9 cellular contexts compared by ENCODE assay signal in the genomic region with DNA sequence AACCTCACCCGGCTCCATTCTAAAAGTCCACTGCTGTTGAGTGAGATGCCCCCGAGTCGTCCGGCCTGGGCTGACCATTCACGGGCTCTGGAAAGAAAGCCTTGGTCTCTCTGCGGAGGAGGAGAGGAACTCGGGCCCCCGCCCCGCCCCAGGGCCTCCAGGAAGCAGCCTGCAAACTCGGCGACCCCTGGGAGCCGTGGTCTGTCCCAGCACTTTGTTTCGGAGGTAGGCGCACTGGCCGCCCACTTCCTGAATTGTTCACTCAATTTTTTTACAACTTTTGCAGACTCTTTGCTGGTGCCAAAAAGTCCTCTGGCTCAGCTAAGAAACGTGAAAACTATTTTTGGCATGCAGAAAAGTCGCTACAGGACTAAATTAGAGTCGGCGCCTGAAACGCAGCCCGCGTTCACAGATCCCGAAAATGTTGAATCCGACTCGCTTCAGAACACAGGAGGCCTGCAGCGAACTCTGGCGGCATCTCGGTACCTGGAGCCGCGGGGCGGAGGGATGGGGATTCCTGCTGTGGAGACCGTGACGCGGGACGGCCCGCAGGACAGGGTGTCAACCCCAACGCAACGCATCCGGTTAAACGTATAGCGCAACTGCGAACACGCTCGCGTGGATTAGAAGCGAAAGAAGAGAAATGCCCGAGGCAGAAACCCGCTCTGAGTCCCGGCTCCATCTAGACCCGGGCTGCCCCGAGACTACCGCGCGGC. TPM values are rescaled to one million over a fixed set of nuclear protein-coding genes. Genes with fewer than 3 reads are reported as not detected.
A peak's percentile ranks its signal among the peaks of the same experiment; 100 is the strongest.
DNase-seq lines count a peak whose midpoint lies in the region; ATAC-seq and TF ChIP-seq lines count a peak whose summit lies in the region.
"Had no signal": no experiment of that assay in that cellular context is flagged by ENCODE, and none has a peak within 500 bp of the region (broad histone marks: within the 10 kb centered on the region; RNA-seq: fewer than 3 reads in every experiment).

No MANE protein-coding gene starts in this region.

- peak; percentile 62 to 67 for ATAC-seq in activated T-cell treated with anti-CD3 and anti-CD28 coated beads, Interleukin-2, amount 50 U/mL, for 72 hours (replicated peaks in 1 of 2)
- ATAC-seq in gastroesophageal sphincter (peak; percentile 82), aorta (ENCODE audit: low FRiP score) (peak; percentile 77), GM18517 (IDR thresholded peaks at IDR 0.05; ENCODE audit: unreplicated experiment) (no peak)

- no peak overlapping the region for H3K27ac Mint-ChIP-seq in activated CD4-positive, alpha-beta T cell treated with anti-CD3 and anti-CD28 coated beads, Interleukin-2, amount 10 ng/mL, durations not matched to agents 24 days and 14 days
- H3K27ac Mint-ChIP-seq in activated T-cell treated with anti-CD3 and anti-CD28 coated beads, Interleukin-2, amount 50 U/mL, for 72 hours: no peak overlapping the region
- peak overlapping the region; percentile 98 to 99 (median 99) for H3K27ac Mint-ChIP-seq in nephron

- H3K27ac ChIP-seq in gastroesophageal sphincter: peak overlapping the region; percentile 85 to 100 (median 98)
- H3K27ac ChIP-seq in aorta (ENCODE audit: low read depth in 1 of 2, low read length in 2 of 2): peak overlapping the region; percentile 97 to 98

- peak; percentile 78 for DNase-seq in activated CD4-positive, alpha-beta T cell treated with anti-CD3 and anti-CD28 coated beads, Interleukin-2, amount 10 ng/mL, durations not matched to agents 24 days and 14 days
- DNase-seq in activated CD4-positive, alpha-beta T cell treated with anti-CD3 and anti-CD28 coated beads, Interleukin-2, amount 50 U/mL, for 1 hour: no peak
- peak; percentile 21 to 39 for DNase-seq in activated T-cell treated with anti-CD3 and anti-CD28 coated beads, Interleukin-2, amount 50 U/mL, for 72 hours
- DNase-seq in aorta (peak; percentile 88 to 95), NCI-H82 treated with DMSO at 0.1 percent for 48 hours (lab: John Stamatoyannopoulos, UW; ENCODE audit: unreplicated experiment) (no peak)
- DNase-seq: DND-41 had no signal

- H3K27me3 Mint-ChIP-seq in activated CD4-positive, alpha-beta T cell treated with anti-CD3 and anti-CD28 coated beads, Interleukin-2, amount 10 ng/mL, durations not matched to agents 24 days and 14 days: peaks cover 34% of the 10 kb centered on the region
- peaks cover 46% of the 10 kb centered on the region for H3K27me3 Mint-ChIP-seq in activated T-cell treated with anti-CD3 and anti-CD28 coated beads, Interleukin-2, amount 50 U/mL, for 72 hours (ENCODE audit: low read depth)
- H3K27me3 Mint-ChIP-seq in nephron (ENCODE audit: low read depth): peaks cover 11% of the 10 kb centered on the region

- H3K4me3 ChIP-seq in gastroesophageal sphincter (peak overlapping the region; percentile 49 to 91), aorta (ENCODE audit: low read length in 2 of 2) (peak overlapping the region; percentile 79 to 89)

- H3K36me3 Mint-ChIP-seq in activated CD4-positive, alpha-beta T cell treated with anti-CD3 and anti-CD28 coated beads, Interleukin-2, amount 10 ng/mL, durations not matched to agents 24 days and 14 days (ENCODE audit: low read depth): no peaks in the 10 kb centered on the region
- H3K36me3 Mint-ChIP-seq in activated T-cell treated with anti-CD3 and anti-CD28 coated beads, Interleukin-2, amount 50 U/mL, for 72 hours (ENCODE audit: insufficient read depth in 2 of 2): no peaks in the 10 kb centered on the region
- peaks cover 40% of the 10 kb centered on the region for H3K36me3 Mint-ChIP-seq in nephron (ENCODE audit: low read depth)

- peak in 1 of 2 donors; percentile 23 for TF ChIP-seq POLR2A in gastroesophageal sphincter (IDR thresholded peaks at IDR 0.05)

- H3K9me3 ChIP-seq in gastroesophageal sphincter (no peaks in the 10 kb centered on the region), aorta (ENCODE audit: control insufficient read depth, low read length) (no peaks in the 10 kb centered on the region)

- TF ChIP-seq CTCF in gastroesophageal sphincter (IDR thresholded peaks at IDR 0.05) (peak in 3 of 4 experiments; percentile 33 to 84 (median 66)), nephron (IDR thresholded peaks at IDR 0.05; ENCODE audit: unreplicated experiment in 3 of 3) (peak; percentile 39 to 50 (median 49))

- intact Hi-C loops in activated CD4-positive, alpha-beta T cell treated with anti-CD3 and anti-CD28 coated beads, Interleukin-2, amount 10 ng/mL, durations not matched to agents 24 days and 14 days (cut with micrococcal nuclease): no loop called here
- intact Hi-C loops in aorta (cut with DNase I): loop anchor here (1.0 to 10.0 kb wide), 5 partner anchors 12 to 150 kb away; no protein-coding TSS in a partner anchor

- H3K27me3 ChIP-seq in gastroesophageal sphincter: peaks cover 7% of the 10 kb centered on the region
- H3K27me3 ChIP-seq in aorta (ENCODE audit: control insufficient read depth in 1 of 2, insufficient read depth in 2 of 2, low read length in 1 of 2): no peaks in the 10 kb centered on the region

- 1% methylated on average over 15 to 21 of the region's 54 CpGs for WGBS in gastroesophageal sphincter (ENCODE audit: low coverage in 1 of 2), 2 donors
- 1% methylated on average over 53 to 54 of the region's 54 CpGs for WGBS in aorta, 2 donors

- TF ChIP-seq EP300 in gastroesophageal sphincter (IDR thresholded peaks at IDR 0.05): no peak

- peaks cover 0 to 66% (median 19%) of the 10 kb centered on the region in 3 donors for H3K4me1 ChIP-seq in gastroesophageal sphincter
- H3K4me1 ChIP-seq in aorta (ENCODE audit: control insufficient read depth in 1 of 2, insufficient read depth in 2 of 2, low read length in 2 of 2): no peaks in the 10 kb centered on the region

- H3K36me3 ChIP-seq in gastroesophageal sphincter: no peaks in the 10 kb centered on the region
- H3K36me3 ChIP-seq in aorta (ENCODE audit: control insufficient read depth in 1 of 2, insufficient read depth in 2 of 2, low read length in 1 of 2): no peaks in the 10 kb centered on the region

- peak overlapping the region; percentile 79 for H3K4me3 Mint-ChIP-seq in activated CD4-positive, alpha-beta T cell treated with anti-CD3 and anti-CD28 coated beads, Interleukin-2, amount 10 ng/mL, durations not matched to agents 24 days and 14 days
- peak overlapping the region; percentile 68 to 84 for H3K4me3 Mint-ChIP-seq in activated T-cell treated with anti-CD3 and anti-CD28 coated beads, Interleukin-2, amount 50 U/mL, for 72 hours
- peak overlapping the region; percentile 98 to 100 (median 100) for H3K4me3 Mint-ChIP-seq in nephron

- H3K9me3 Mint-ChIP-seq in activated CD4-positive, alpha-beta T cell treated with anti-CD3 and anti-CD28 coated beads, Interleukin-2, amount 10 ng/mL, durations not matched to agents 24 days and 14 days: no peaks in the 10 kb centered on the region
- no peaks in the 10 kb centered on the region for H3K9me3 Mint-ChIP-seq in activated T-cell treated with anti-CD3 and anti-CD28 coated beads, Interleukin-2, amount 50 U/mL, for 72 hours
- no peaks in the 10 kb centered on the region for H3K9me3 Mint-ChIP-seq in nephron

- H3K4me1 Mint-ChIP-seq in activated CD4-positive, alpha-beta T cell treated with anti-CD3 and anti-CD28 coated beads, Interleukin-2, amount 10 ng/mL, durations not matched to agents 24 days and 14 days: peaks cover 4% of the 10 kb centered on the region
- H3K4me1 Mint-ChIP-seq in activated T-cell treated with anti-CD3 and anti-CD28 coated beads, Interleukin-2, amount 50 U/mL, for 72 hours (ENCODE audit: low read depth): no peaks in the 10 kb centered on the region
- H3K4me1 Mint-ChIP-seq in nephron: peaks cover 44% of the 10 kb centered on the region

RNA-seq across cellular contexts. Expression of a gene that starts 1.5 kb away (rescaled TPM):
- 1.1 and 1.3 TPM in 2 replicates for total RNA-seq in activated CD4-positive, alpha-beta T cell treated with anti-CD3 and anti-CD28 coated beads, Interleukin-2, amount 10 ng/mL, durations not matched to agents 24 days and 14 days
- total RNA-seq in activated T-cell treated with anti-CD3 and anti-CD28 coated beads, Interleukin-2, amount 50 U/mL, for 72 hours: 1 to 10 TPM in 1 of 2 donors, under 1 TPM in 1; 0.25 to 1.8 TPM
- 10 to 100 TPM; 19.9 to 95.9 (median 60.9) TPM for total RNA-seq in gastroesophageal sphincter
- total RNA-seq in aorta: 100 to 1,000 TPM; 100 to 109 TPM
- 10 to 100 TPM; 10.6 to 63.0 TPM for polyA plus RNA-seq in aorta

Comparison
In these comparisons a context has a peak if more than half of its experiments do, and no peak if none do; other contexts are left out.
1. DNase-seq: peak in activated CD4-positive, alpha-beta T cell treated with anti-CD3 and anti-CD28 coated beads, Interleukin-2, amount 10 ng/mL, durations not matched to agents 24 days and 14 days (single experiment), activated T-cell treated with anti-CD3 and anti-CD28 coated beads, Interleukin-2, amount 50 U/mL, for 72 hours (2 of 2) and aorta (2 of 2); none in activated CD4-positive, alpha-beta T cell treated with anti-CD3 and anti-CD28 coated beads, Interleukin-2, amount 50 U/mL, for 1 hour (single experiment) and NCI-H82 treated with DMSO at 0.1 percent for 48 hours (single experiment).
2. H3K27ac Mint-ChIP-seq: peak in nephron (3 of 3); none in activated CD4-positive, alpha-beta T cell treated with anti-CD3 and anti-CD28 coated beads, Interleukin-2, amount 10 ng/mL, durations not matched to agents 24 days and 14 days (single experiment) and activated T-cell treated with anti-CD3 and anti-CD28 coated beads, Interleukin-2, amount 50 U/mL, for 72 hours (single experiment).
3. Peak in every context shown above with its lines, with median percentiles within 50 percentile points of each other: H3K4me3 Mint-ChIP-seq.